ENCODE assay signal across 21 cellular contexts in the genomic region with DNA sequence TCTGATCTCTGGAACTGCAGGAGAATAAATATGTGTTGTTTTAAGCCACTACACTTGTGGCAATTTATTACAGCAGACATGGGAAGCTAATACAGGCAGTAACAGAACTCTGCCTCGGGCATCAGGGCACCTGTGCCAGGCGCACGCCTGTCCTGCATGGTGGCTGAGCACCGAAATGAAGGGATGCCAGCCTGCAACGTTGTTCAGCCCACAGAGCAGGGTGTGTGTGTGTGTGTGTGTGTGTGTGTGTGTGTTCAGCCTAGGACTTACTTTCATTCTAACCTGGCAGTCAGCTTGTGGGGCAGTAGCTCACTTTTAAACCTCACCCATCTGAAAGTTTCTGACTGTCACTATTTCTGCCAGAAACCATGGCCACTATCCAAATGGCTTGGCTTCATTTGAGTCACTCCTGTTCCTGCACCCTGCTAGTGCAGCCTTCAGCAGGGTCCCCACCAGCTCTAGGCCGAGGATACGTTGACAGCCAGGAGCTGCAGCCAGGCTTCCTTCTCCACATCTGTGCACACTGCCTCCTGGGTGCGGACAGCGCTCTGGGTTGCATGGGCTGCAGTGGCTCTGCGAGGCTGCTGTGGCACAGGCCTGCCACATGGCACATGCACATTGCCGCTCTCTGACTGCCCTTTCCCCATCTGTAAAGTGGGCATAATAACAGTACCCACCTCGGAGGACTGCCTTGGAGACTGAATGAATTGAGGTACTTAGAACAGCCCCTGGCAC. TPM values are rescaled to one million over a fixed set of nuclear protein-coding genes. Genes with fewer than 3 reads are reported as not detected.
DNase-seq lines count a peak whose midpoint lies in the region; FAIRE-seq and TF ChIP-seq lines count a peak whose summit lies in the region.
"Had no signal": no experiment of that assay in that cellular context is flagged by ENCODE, and none has a peak within 500 bp of the region (broad histone marks: within the 10 kb centered on the region; RNA-seq: fewer than 3 reads in every experiment).

No MANE protein-coding gene starts in this region.

- DNase-seq in activated effector memory CD4-positive, alpha-beta T cell treated with anti-CD3 and anti-CD28 coated beads, Interleukin-2, amount 50 U/mL, for 16 hours: peak; percentile 28
- no peak for DNase-seq in activated effector memory CD4-positive, alpha-beta T cell treated with Interleukin-2 at 50 U/mL for 16 hours
- DNase-seq in cerebellar cortex (ENCODE audit: low spot score): peak; percentile 14
- peak; percentile 54 for DNase-seq in kidney
- peak; percentile 70 for DNase-seq in spleen
- no peak for DNase-seq in GM12891 (ENCODE audit: insufficient read length, low spot score)
- no peak for DNase-seq in mesothelial cell of epicardium (ENCODE audit: low spot score in 2 of 2, unreplicated experiment in 2 of 2)
- no peak for DNase-seq in endodermal cell
- DNase-seq: BE2C; Calu3; CD4-positive, alpha-beta memory T cell; DMS53; GM23248; NCI-H1436; NCI-H2029; NCI-H748 treated with DMSO at 0.1 percent for 48 hours; PC-9 had no signal

- TF ChIP-seq CTCF in kidney (IDR thresholded peaks at IDR 0.05; ENCODE audit: borderline replicate concordance, extremely low read depth, insufficient read depth) (no peak), spleen (IDR thresholded peaks at IDR 0.05 in 8 of 11, conservative IDR thresholded peaks at IDR 0.05 in 3 of 11) (no peak), mesothelial cell of epicardium (IDR thresholded peaks at IDR 0.05; ENCODE audit: unreplicated experiment) (no peak), endodermal cell (conservative IDR thresholded peaks at IDR 0.05) (no peak)

- H3K36me3 Mint-ChIP-seq in mesothelial cell of epicardium (no peaks in the 10 kb centered on the region), endodermal cell (ENCODE audit: low read depth) (no peaks in the 10 kb centered on the region)
- H3K36me3 Mint-ChIP-seq: CD4-positive, alpha-beta memory T cell had no signal

- FAIRE-seq in kidney (lab: Jason Lieb, UNC) (no peak), GM12891 (lab: Jason Lieb, UNC) (no peak)

- H3K4me3 ChIP-seq in kidney (ENCODE audit: low read length in 2 of 2) (no peak overlapping the region), spleen (no peak overlapping the region), endodermal cell (ENCODE audit: low read length) (no peak overlapping the region)
- H3K4me3 ChIP-seq: GM23248, PC-9 had no signal

- H3K27ac ChIP-seq in kidney (ENCODE audit: low read depth in 2 of 2, low read length in 2 of 2): no peak overlapping the region
- H3K27ac ChIP-seq in spleen: no peak overlapping the region
- H3K27ac ChIP-seq in endodermal cell (ENCODE audit: low read depth, low read length): no peak overlapping the region
- H3K27ac ChIP-seq: 22Rv1, GM23248, KMS-11, PC-9 had no signal

- intact Hi-C loops in kidney (cut with DNase I) (no loop called here), spleen (cut with DNase I; ENCODE audit: low total_unique reads) (no loop called here)

- no peak overlapping the region for H3K4me3 Mint-ChIP-seq in mesothelial cell of epicardium
- H3K4me3 Mint-ChIP-seq in endodermal cell: no peak overlapping the region
- H3K4me3 Mint-ChIP-seq: CD4-positive, alpha-beta memory T cell had no signal

- WGBS in spleen, 5 donors: 71 to 88% (median 85%) methylated on average over 9 to 12 of the region's 12 CpGs
- 88 to 89% methylated on average over 9 to 12 of the region's 12 CpGs for WGBS in endodermal cell (ENCODE audit: insufficient coverage in 1 of 2, insufficient read length in 1 of 2), 2 experiments

- H3K9me3 ChIP-seq in kidney (ENCODE audit: control insufficient read depth in 1 of 2, low read length in 2 of 2) (no peaks in the 10 kb centered on the region), spleen (no peaks in the 10 kb centered on the region), endodermal cell (ENCODE audit: control insufficient read depth, low read length) (no peaks in the 10 kb centered on the region)
- H3K9me3 ChIP-seq: BE2C had no signal

- H3K9ac ChIP-seq in kidney (ENCODE audit: low read length in 2 of 2): no peak overlapping the region
- H3K9ac ChIP-seq in endodermal cell (ENCODE audit: extremely low read depth, low read length, poor library complexity, severe bottlenecking): no peak overlapping the region
- H3K9ac ChIP-seq: GM23248, KMS-11 had no signal

- no peaks in the 10 kb centered on the region for H3K4me1 Mint-ChIP-seq in mesothelial cell of epicardium
- H3K4me1 Mint-ChIP-seq in endodermal cell: no peaks in the 10 kb centered on the region
- H3K4me1 Mint-ChIP-seq: CD4-positive, alpha-beta memory T cell had no signal

- H3K36me3 ChIP-seq in kidney (ENCODE audit: control insufficient read depth in 1 of 2, insufficient read depth in 2 of 2, low read length in 2 of 2) (no peaks in the 10 kb centered on the region), spleen (no peaks in the 10 kb centered on the region), endodermal cell (ENCODE audit: control insufficient read depth, insufficient read depth, low read length) (no peaks in the 10 kb centered on the region)
- H3K36me3 ChIP-seq: BE2C had no signal

- peaks cover 6% of the 10 kb centered on the region for H3K27me3 Mint-ChIP-seq in mesothelial cell of epicardium (ENCODE audit: low read depth)
- H3K27me3 Mint-ChIP-seq in endodermal cell (ENCODE audit: insufficient read depth): no peaks in the 10 kb centered on the region
- H3K27me3 Mint-ChIP-seq: CD4-positive, alpha-beta memory T cell had no signal

- peaks cover 0 to 8% (median 0%) of the 10 kb centered on the region in 7 donors for H3K27me3 ChIP-seq in spleen (replicated peaks in 1 of 7)
- H3K27me3 ChIP-seq in endodermal cell (ENCODE audit: control insufficient read depth, insufficient read depth, low read length, poor library complexity, severe bottlenecking): no peaks in the 10 kb centered on the region
- H3K27me3 ChIP-seq: BE2C had no signal

- no peaks in the 10 kb centered on the region for H3K4me1 ChIP-seq in kidney (ENCODE audit: control insufficient read depth in 1 of 2, insufficient read depth in 1 of 2, low read depth in 1 of 2, low read length in 2 of 2)
- no peaks in the 10 kb centered on the region for H3K4me1 ChIP-seq in spleen
- H3K4me1 ChIP-seq in endodermal cell (ENCODE audit: control insufficient read depth, insufficient read depth, low read length): peaks cover under 1% of the 10 kb centered on the region
- H3K4me1 ChIP-seq: BE2C had no signal

- H3K9me3 Mint-ChIP-seq in mesothelial cell of epicardium (no peaks in the 10 kb centered on the region), endodermal cell (no peaks in the 10 kb centered on the region)

- H3K27ac Mint-ChIP-seq in mesothelial cell of epicardium: no peak overlapping the region
- no peak overlapping the region for H3K27ac Mint-ChIP-seq in endodermal cell

- TF ChIP-seq POLR2A in spleen (IDR thresholded peaks at IDR 0.05) (no peak), GM12891 (IDR thresholded peaks at IDR 0.05; ENCODE audit: low read depth, low read length) (no peak)

TF ChIP-seq in GM12891, 5 proteins besides CTCF, POLR2A, EP300 and RAD21:
- no peak for TF ChIP-seq SPI1 (IDR thresholded peaks at IDR 0.05; ENCODE audit: low read depth, low read length)
- TF ChIP-seq POU2F2 (IDR thresholded peaks at IDR 0.05; ENCODE audit: low read depth, low read length): no peak
- TF ChIP-seq TAF1 (IDR thresholded peaks at IDR 0.05; ENCODE audit: low read depth, low read length): no peak
- TF ChIP-seq POLR2AphosphoS5 (IDR thresholded peaks at IDR 0.05; ENCODE audit: low read depth, low read length): no peak
- no peak for TF ChIP-seq PAX5 (IDR thresholded peaks at IDR 0.05; ENCODE audit: insufficient read depth, low read length, severe bottlenecking)

RNA-seq across cellular contexts. Expression of a gene that starts 4.5 kb away (rescaled TPM):
- total RNA-seq in kidney (not detected), spleen (under 1 TPM in 1 of 7 donors, not detected in 6; 0.16 TPM), mesothelial cell of epicardium (0.11 to 0.13 TPM in 2 of 3 replicates, not detected in the other), endodermal cell (not detected)
- polyA plus RNA-seq in kidney (ENCODE audit: insufficient read depth, low read depth, low replicate concordance) (not detected), spleen (under 1 TPM; 0.02 to 0.03 (median 0.02) TPM)
- polyA plus RNA-seq in GM12891 (2012; ENCODE audit: low read depth, missing spikeins): not detected
- not detected for polyA plus RNA-seq in endodermal cell (2013, experiment 1 of 2)
- not detected for polyA plus RNA-seq in endodermal cell (2013, experiment 2 of 2)
- total RNA-seq: Calu3; CD4-positive, alpha-beta memory T cell; GM23248; NCI-H460; PC-9 had no signal
- polyA plus RNA-seq: CD4-positive, alpha-beta memory T cell; GM23248 had no signal

RNA-seq across cellular contexts. Expression of a gene that starts 10.9 kb away (rescaled TPM):
- total RNA-seq in kidney (3.3 TPM), spleen (10 to 100 TPM in 1 of 7 donors, 1 to 10 TPM in 6; 2.4 to 11.2 (median 5.6) TPM), mesothelial cell of epicardium (not detected in 3 replicates), endodermal cell (1 to 10 TPM; 1.6 to 6.7 TPM)
- polyA plus RNA-seq in kidney (ENCODE audit: insufficient read depth, low read depth, low replicate concordance) (7.0 TPM), spleen (1 to 10 TPM in 2 of 3 donors, under 1 TPM in 1; 0.26 to 1.8 (median 1.0) TPM)
- not detected for polyA plus RNA-seq in GM12891 (2012; ENCODE audit: low read depth, missing spikeins)
- polyA plus RNA-seq in endodermal cell (2013, experiment 1 of 2): 0.64 TPM
- polyA plus RNA-seq in endodermal cell (2013, experiment 2 of 2): 0.37 TPM
- total RNA-seq: GM23248, M059J, NCI-H460 had no signal
- polyA plus RNA-seq: CD4-positive, alpha-beta memory T cell had no signal

RNA-seq across cellular contexts. Expression of a gene that starts 37.4 kb away (rescaled TPM):
- total RNA-seq in kidney (44.8 TPM), spleen (10 to 100 TPM; 32.4 to 75.3 (median 50.0) TPM), mesothelial cell of epicardium (33.3 to 34.2 TPM (median 33.7 TPM) in 3 replicates), endodermal cell (10 to 100 TPM; 30.5 to 31.6 TPM)
- polyA plus RNA-seq in kidney (ENCODE audit: insufficient read depth, low read depth, low replicate concordance) (11.4 TPM), spleen (10 to 100 TPM in 2 of 3 donors, 1 to 10 TPM in 1; 7.5 to 14.6 (median 13.2) TPM)
- polyA plus RNA-seq in GM12891 (2012; ENCODE audit: low read depth, missing spikeins): 6.2 TPM
- polyA plus RNA-seq in endodermal cell (2013, experiment 1 of 2): 22.5 TPM
- 21.5 TPM for polyA plus RNA-seq in endodermal cell (2013, experiment 2 of 2)

RNA-seq across cellular contexts. Expression of a gene that starts 45.6 kb away (rescaled TPM):
- total RNA-seq in kidney (not detected), spleen (not detected), mesothelial cell of epicardium (0.22 to 0.38 TPM in 2 of 3 replicates, not detected in the other), endodermal cell (not detected)
- polyA plus RNA-seq in kidney (ENCODE audit: insufficient read depth, low read depth, low replicate concordance) (not detected), spleen (not detected)
- polyA plus RNA-seq in GM12891 (2012; ENCODE audit: low read depth, missing spikeins): not detected
- not detected for polyA plus RNA-seq in endodermal cell (2013, experiment 1 of 2)
- polyA plus RNA-seq in endodermal cell (2013, experiment 2 of 2): not detected
- total RNA-seq: Calu3; CD4-positive, alpha-beta memory T cell; GM23248; M059J; NCI-H460; PC-9 had no signal
- polyA plus RNA-seq: CD4-positive, alpha-beta memory T cell; GM23248 had no signal

Comparison
In these comparisons a context has a peak if more than half of its experiments do, and no peak if none do; other contexts are left out.
1. DNase-seq: peak in activated effector memory CD4-positive, alpha-beta T cell treated with anti-CD3 and anti-CD28 coated beads, Interleukin-2, amount 50 U/mL, for 16 hours (single experiment), cerebellar cortex (single experiment), kidney (single experiment) and spleen (single experiment); none in activated effector memory CD4-positive, alpha-beta T cell treated with Interleukin-2 at 50 U/mL for 16 hours (single experiment), GM12891 (single experiment), mesothelial cell of epicardium (0 of 2) and endodermal cell (single experiment).